In genomic region chr4:173334891-173335754, GRCh38 we compare ENCODE assay signal across 8 cellular contexts. TPM values are rescaled to one million over a fixed set of nuclear protein-coding genes. Genes with fewer than 3 reads are reported as not detected.
DNase-seq lines count a peak whose midpoint lies in the region; ATAC-seq, FAIRE-seq and TF ChIP-seq lines count a peak whose summit lies in the region.

No MANE protein-coding gene starts in this region.

- intact Hi-C loops in endothelial cell of umbilical vein (cut with micrococcal nuclease), result loop anchor here (1.0 to 10.0 kb wide), 8 partner anchors 17 to 980 kb away; partner anchors contain the start of gene SAP30

- in situ Hi-C loops in Caki2 (cut with HindIII; ENCODE audit: low pct_unique_long_range_greater_than_20kb, low sequenced_read_pairs), result no loop called here

- ATAC-seq in GM19324 (IDR thresholded peaks at IDR 0.05; ENCODE audit: low FRiP score, unreplicated experiment) (peak; percentile 37), HG03378 (IDR thresholded peaks at IDR 0.05; ENCODE audit: unreplicated experiment) (peak; percentile 35)

- peaks cover 0 to 15% of the 10 kb centered on the region in 2 experiments for H3K36me3 ChIP-seq in endothelial cell of umbilical vein (ENCODE audit: control insufficient read depth in 2 of 2, extremely low read depth in 1 of 2, insufficient read depth in 2 of 2, low read length in 2 of 2)

- peaks cover 24% of the 10 kb centered on the region for H3K4me1 ChIP-seq in endothelial cell of umbilical vein (ENCODE audit: control insufficient read depth, extremely low read depth, insufficient read depth, low read length)

- H4K20me1 ChIP-seq in endothelial cell of umbilical vein (replicated peaks; ENCODE audit: control insufficient read depth, extremely low read depth, insufficient read depth, low read length), result peaks cover 3% of the 10 kb centered on the region

- TF ChIP-seq CTCF in WI38 (IDR thresholded peaks at IDR 0.05; ENCODE audit: low read depth, low read length) (no peak), endothelial cell of umbilical vein (IDR thresholded peaks at IDR 0.05; ENCODE audit: extremely low read depth in 1 of 2, insufficient read depth in 1 of 2, low read depth in 1 of 2, low read length in 2 of 2) (no peak), mesothelial cell of epicardium (IDR thresholded peaks at IDR 0.05; ENCODE audit: unreplicated experiment) (no peak)

- H3K27me3 Mint-ChIP-seq in mesothelial cell of epicardium (ENCODE audit: low read depth), result no peaks in the 10 kb centered on the region

- H3K4me1 Mint-ChIP-seq in mesothelial cell of epicardium, result peaks cover 26% of the 10 kb centered on the region

- H3K27ac Mint-ChIP-seq in mesothelial cell of epicardium, result peak overlapping the region; percentile 99

- dilution Hi-C loops in endothelial cell of umbilical vein (cut with MboI; ENCODE audit: extremely low pct_ligation_motif_present, low sequenced_read_pairs), result no loop called here

- TSS peak; percentile 65 for BruUV-seq in endothelial cell of umbilical vein (replicated peaks; lab: Mats Ljungman, UMichigan)

- H3K4me3 ChIP-seq in WI38 (ENCODE audit: low read depth, low read length), result peak overlapping the region; percentile 97
- peak overlapping the region; percentile 58 to 92 (median 76) for H3K4me3 ChIP-seq in endothelial cell of umbilical vein (replicated peaks in 1 of 3; ENCODE audit: insufficient read depth in 1 of 3, low read depth in 1 of 3, low read length in 3 of 3)

- no peaks in the 10 kb centered on the region for H3K9me3 ChIP-seq in endothelial cell of umbilical vein (replicated peaks; ENCODE audit: control insufficient read depth, insufficient read depth, low read length)

- peak overlapping the region; percentile 98 for H2AFZ ChIP-seq in endothelial cell of umbilical vein (ENCODE audit: low read depth, low read length)

- H3K9ac ChIP-seq in endothelial cell of umbilical vein (replicated peaks; ENCODE audit: extremely low read depth, insufficient read depth, low read length), result peak overlapping the region; percentile 86

- no peaks in the 10 kb centered on the region for H3K27me3 ChIP-seq in endothelial cell of umbilical vein (ENCODE audit: control insufficient read depth in 2 of 2, insufficient read depth in 2 of 2, low read length in 2 of 2)

- DNase-seq in Caki2 (ENCODE audit: low read depth) (peak; percentile 93), NCI-H2227 treated with DMSO at 0.1 percent for 48 hours (lab: John Stamatoyannopoulos, UW) (peak; percentile 93), endothelial cell of umbilical vein (ENCODE audit: low read depth, low spot score) (peak; percentile 72), mesothelial cell of epicardium (ENCODE audit: low spot score in 2 of 2, unreplicated experiment in 2 of 2) (peak; percentile 41 to 73), substantia nigra (lab: John Stamatoyannopoulos, UW) (peak in 33 of 49 donors; percentile 11 to 66 (median 41))

- CTCF ChIA-PET in endothelial cell of umbilical vein (lab: Charles Lee), result interaction anchor here (0.8 to 8.2 kb wide), 9 partner anchors 17 to 322 kb away, joined by 3 to 70 read pairs (median 6); partner anchors contain the start of gene SAP30

- no peaks in the 10 kb centered on the region for H3K9me1 ChIP-seq in endothelial cell of umbilical vein (replicated peaks; ENCODE audit: control insufficient read depth, extremely low read depth, insufficient read depth, low read length)

- H3K4me2 ChIP-seq in endothelial cell of umbilical vein (ENCODE audit: insufficient read depth, low read length), result peak overlapping the region; percentile 98

- POLR2A ChIA-PET in endothelial cell of umbilical vein (lab: Charles Lee), result interaction anchor here (0.5 to 3.5 kb wide), 13 partner anchors 9 to 153 kb away, joined by 3 to 127 read pairs (median 3); partner anchors contain the start of gene SAP30

- H3K9me3 Mint-ChIP-seq in mesothelial cell of epicardium, result no peaks in the 10 kb centered on the region

- FAIRE-seq in endothelial cell of umbilical vein (lab: Jason Lieb, UNC), result peak; percentile 4

- peak overlapping the region; percentile 98 for H3K4me3 Mint-ChIP-seq in mesothelial cell of epicardium

- H3K36me3 Mint-ChIP-seq in mesothelial cell of epicardium, result peaks cover 6% of the 10 kb centered on the region

- H3K27ac ChIP-seq in endothelial cell of umbilical vein (ENCODE audit: insufficient read depth, low read depth, low read length) (peak overlapping the region; percentile 82), substantia nigra (ENCODE audit: low read depth, low read length, poor library complexity, severe bottlenecking) (peak overlapping the region; percentile 58)

- TF ChIP-seq POLR2A in endothelial cell of umbilical vein (IDR thresholded peaks at IDR 0.05; ENCODE audit: low read depth, low read length), result peak; percentile 89

- peaks cover 35% of the 10 kb centered on the region for H3K79me2 ChIP-seq in endothelial cell of umbilical vein (ENCODE audit: control insufficient read depth, insufficient read depth, low read length)

TF ChIP-seq in endothelial cell of umbilical vein, 7 proteins besides CTCF, POLR2A, EP300 and RAD21:
- peak; percentile 88 for TF ChIP-seq POLR2AphosphoS5 (IDR thresholded peaks at IDR 0.05; ENCODE audit: insufficient read depth, low read depth, low read length)
- TF ChIP-seq MAX (IDR thresholded peaks at IDR 0.05; ENCODE audit: insufficient read depth, insufficient read length), result no peak
- no peak for TF ChIP-seq JUN (IDR thresholded peaks at IDR 0.05; ENCODE audit: borderline replicate concordance, insufficient read depth, insufficient read length, low read depth)
- no peak for TF ChIP-seq GATA2 (IDR thresholded peaks at IDR 0.05; ENCODE audit: insufficient read depth, insufficient read length, low read depth, low read length)

RNA-seq across cellular contexts. Expression of gene HMGB2, which starts 1.0 kb away (rescaled TPM):
- total RNA-seq in Caki2 (2014; rRNA removed; shearing (Covaris generic); ENCODE audit: low replicate concordance), result 196 and 317 TPM in 2 replicates
- total RNA-seq in endothelial cell of umbilical vein (217 and 233 TPM in 2 replicates), mesothelial cell of epicardium (95.2 to 98.6 TPM (median 98.4 TPM) in 3 replicates)
- polyA plus RNA-seq in endothelial cell of umbilical vein, result 25.5 and 45.9 TPM in 2 replicates
- 159 and 171 TPM in 2 replicates for polyA plus RNA-seq in endothelial cell of umbilical vein (2011; cell fraction: cytosol; rRNA removed)
- 77.0 and 157 TPM in 2 replicates for polyA plus RNA-seq in endothelial cell of umbilical vein (2011; cell fraction: nucleus; rRNA removed)
- 95.9 and 232 TPM in 2 replicates for polyA plus RNA-seq in endothelial cell of umbilical vein (2012)
- 20.7 and 22.6 TPM in 2 replicates for polyA minus RNA-seq in endothelial cell of umbilical vein
- 49.7 TPM for polyA minus RNA-seq in endothelial cell of umbilical vein (2011; cell fraction: cytosol; rRNA and poly(A)+ RNA removed)
- polyA minus RNA-seq in endothelial cell of umbilical vein (2011; cell fraction: nucleus; rRNA and poly(A)+ RNA removed), result 26.8 and 30.1 TPM in 2 replicates

RNA-seq across cellular contexts. Expression of gene SAP30, which starts 35.6 kb away (rescaled TPM):
- 42.6 and 68.0 TPM in 2 replicates for total RNA-seq in Caki2 (2014; rRNA removed; shearing (Covaris generic); ENCODE audit: low replicate concordance)
- 23.8 and 27.1 TPM in 2 replicates for total RNA-seq in endothelial cell of umbilical vein
- 7.5 and 9.9 TPM in 2 replicates for polyA plus RNA-seq in endothelial cell of umbilical vein
- 14.9 and 16.5 TPM in 2 replicates for polyA plus RNA-seq in endothelial cell of umbilical vein (2011; cell fraction: cytosol; rRNA removed)
- 6.7 and 10.4 TPM in 2 replicates for polyA plus RNA-seq in endothelial cell of umbilical vein (2011; cell fraction: nucleus; rRNA removed)
- polyA plus RNA-seq in endothelial cell of umbilical vein (2012), result 13.9 and 23.0 TPM in 2 replicates
- polyA minus RNA-seq in endothelial cell of umbilical vein, result 3.0 and 3.1 TPM in 2 replicates
- 14.6 TPM for polyA minus RNA-seq in endothelial cell of umbilical vein (2011; cell fraction: cytosol; rRNA and poly(A)+ RNA removed)
- polyA minus RNA-seq in endothelial cell of umbilical vein (2011; cell fraction: nucleus; rRNA and poly(A)+ RNA removed), result 4.4 and 9.4 TPM in 2 replicates
- total RNA-seq in mesothelial cell of epicardium, result 13.6 to 16.8 TPM (median 15.4 TPM) in 3 replicates

Comparison
In these comparisons a context has a peak if more than half of its experiments do, and no peak if none do; other contexts are left out.
1. Peak in every context shown above with its lines: DNase-seq, ATAC-seq, H3K4me3 ChIP-seq and H3K27ac ChIP-seq.
2. DNase-seq: peak in every context shown above with its lines; median percentile 93 in Caki2; 93 in NCI-H2227 treated with DMSO at 0.1 percent for 48 hours; 72 in endothelial cell of umbilical vein; 57 in mesothelial cell of epicardium; 41 in substantia nigra.